9 cellular contexts compared by ENCODE assay signal in the genomic region with DNA sequence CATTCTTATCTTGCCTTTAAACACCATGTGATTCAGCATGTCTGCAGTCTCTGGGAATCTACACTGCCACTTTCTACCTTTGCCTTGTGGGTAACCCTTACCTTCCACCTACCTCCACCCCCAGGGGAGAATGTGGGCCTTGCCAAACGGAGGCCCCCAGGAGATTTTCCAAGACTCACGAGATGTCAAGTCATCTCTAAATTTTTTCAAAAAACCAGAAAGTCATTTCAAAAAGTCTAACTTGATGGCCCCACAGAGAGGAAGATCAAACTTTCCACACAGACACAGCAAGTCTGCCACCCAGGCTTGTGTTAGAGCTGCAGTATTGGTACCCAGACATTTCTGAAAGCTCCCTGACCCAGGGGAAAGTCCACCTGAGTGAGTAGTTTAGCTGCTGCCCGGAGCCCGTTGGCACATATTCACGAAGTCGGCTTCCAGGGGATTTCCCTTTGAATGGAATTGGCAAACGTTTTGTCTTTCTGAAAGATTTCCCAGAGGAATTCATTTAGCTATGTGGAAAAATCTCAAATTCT. TPM values are rescaled to one million over a fixed set of nuclear protein-coding genes. Genes with fewer than 3 reads are reported as not detected.
DNase-seq lines count a peak whose midpoint lies in the region; ATAC-seq and TF ChIP-seq lines count a peak whose summit lies in the region.
"Had no signal": no experiment of that assay in that cellular context is flagged by ENCODE, and none has a peak within 500 bp of the region (broad histone marks: within the 10 kb centered on the region; RNA-seq: fewer than 3 reads in every experiment).

No MANE protein-coding gene starts in this region.

- POLR2A ChIA-PET in activated CD8-positive, alpha-beta T cell treated with anti-CD3 and anti-CD28 coated beads for 36 hours (lab: Charles Lee) = interaction anchor here (1.0 to 16.4 kb wide), 3 partner anchors 13 to 129 kb away, joined by 4 to 222 read pairs (median 17); partner anchors contain the start of gene NFKBIA

- H3K36me3 Mint-ChIP-seq in activated CD8-positive, alpha-beta T cell treated with anti-CD3 and anti-CD28 coated beads for 36 hours (ENCODE audit: low read depth) = peaks cover 5% of the 10 kb centered on the region
- peaks cover 0 to 6% (median 0%) of the 10 kb centered on the region in 3 donors for H3K36me3 Mint-ChIP-seq in immature natural killer cell

- intact Hi-C loops in activated CD8-positive, alpha-beta T cell treated with anti-CD3 and anti-CD28 coated beads for 36 hours (cut with micrococcal nuclease) = no loop called here

- peak; percentile 32 for ATAC-seq in activated CD8-positive, alpha-beta T cell treated with anti-CD3 and anti-CD28 coated beads for 36 hours
- no peak for ATAC-seq in GM21447 (IDR thresholded peaks at IDR 0.05; ENCODE audit: unreplicated experiment)

- H3K27me3 Mint-ChIP-seq in activated CD8-positive, alpha-beta T cell treated with anti-CD3 and anti-CD28 coated beads for 36 hours = no peaks in the 10 kb centered on the region
- peaks cover 5 to 19% (median 13%) of the 10 kb centered on the region in 3 donors for H3K27me3 Mint-ChIP-seq in immature natural killer cell (ENCODE audit: low read depth in 3 of 3)

- H3K36me3 ChIP-seq in KOPT-K1 (ENCODE audit: insufficient read depth, low read length) = no peaks in the 10 kb centered on the region

- CTCF ChIA-PET in activated CD8-positive, alpha-beta T cell treated with anti-CD3 and anti-CD28 coated beads for 36 hours (lab: Charles Lee) = interaction anchor here (1.0 to 2.9 kb wide), 7 partner anchors 25 to 134 kb away, joined by 3 to 27 read pairs (median 11); partner anchors contain the start of gene NFKBIA

- no peaks in the 10 kb centered on the region for H3K9me3 Mint-ChIP-seq in activated CD8-positive, alpha-beta T cell treated with anti-CD3 and anti-CD28 coated beads for 36 hours
- no peaks in the 10 kb centered on the region for H3K9me3 Mint-ChIP-seq in immature natural killer cell
- H3K9me3 Mint-ChIP-seq: endodermal cell had no signal

- DNase-seq in activated CD8-positive, alpha-beta T cell treated with anti-CD3 and anti-CD28 coated beads for 36 hours = peak; percentile 74
- no peak for DNase-seq in immature natural killer cell
- DNase-seq in stimulated activated CD8-positive, alpha-beta memory T cell treated with anti-CD3 and anti-CD28 coated beads, Interleukin-4, amount 100 ng/mL, for 48 hours = peak; percentile 69
- no peak for DNase-seq in GDM1 (lab: John Stamatoyannopoulos, UW)
- DNase-seq in SW480 (ENCODE audit: low spot score) = no peak
- DNase-seq: endodermal cell, NCI-H526 had no signal

- peaks cover 56% of the 10 kb centered on the region for H3K4me1 Mint-ChIP-seq in activated CD8-positive, alpha-beta T cell treated with anti-CD3 and anti-CD28 coated beads for 36 hours (ENCODE audit: low read depth)
- peaks cover 58 to 63% of the 10 kb centered on the region in 2 donors for H3K4me1 Mint-ChIP-seq in immature natural killer cell

- peak overlapping the region; percentile 99 for H3K27ac ChIP-seq in KOPT-K1 (ENCODE audit: low read depth, low read length, poor library complexity, severe bottlenecking)

- no peaks in the 10 kb centered on the region for H3K9me3 ChIP-seq in KOPT-K1 (ENCODE audit: insufficient read depth, low read length, poor library complexity, severe bottlenecking)

- no peak for TF ChIP-seq CTCF in activated CD8-positive, alpha-beta T cell treated with anti-CD3 and anti-CD28 coated beads for 36 hours (IDR thresholded peaks at IDR 0.05)

- H3K27ac Mint-ChIP-seq in activated CD8-positive, alpha-beta T cell treated with anti-CD3 and anti-CD28 coated beads for 36 hours = peak overlapping the region; percentile 97
- peak overlapping the region; percentile 95 to 99 (median 96) for H3K27ac Mint-ChIP-seq in immature natural killer cell
- H3K27ac Mint-ChIP-seq: endodermal cell had no signal

- H3K4me3 Mint-ChIP-seq in activated CD8-positive, alpha-beta T cell treated with anti-CD3 and anti-CD28 coated beads for 36 hours = peak overlapping the region; percentile 41
- peak overlapping the region; percentile 36 to 73 (median 62) for H3K4me3 Mint-ChIP-seq in immature natural killer cell
- H3K4me3 Mint-ChIP-seq: endodermal cell had no signal

RNA-seq across cellular contexts. Expression of gene PSMA6, which starts 4.6 kb away (rescaled TPM):
- total RNA-seq in activated CD8-positive, alpha-beta T cell treated with anti-CD3 and anti-CD28 coated beads for 36 hours = 100 to 1,000 TPM; 361 to 393 TPM
- 100 to 1,000 TPM; 402 to 658 (median 537) TPM for polyA plus RNA-seq in immature natural killer cell

Comparison
In these comparisons a context has a peak if more than half of its experiments do, and no peak if none do; other contexts are left out.
1. DNase-seq: peak in activated CD8-positive, alpha-beta T cell treated with anti-CD3 and anti-CD28 coated beads for 36 hours (single experiment) and stimulated activated CD8-positive, alpha-beta memory T cell treated with anti-CD3 and anti-CD28 coated beads, Interleukin-4, amount 100 ng/mL, for 48 hours (single experiment); none in immature natural killer cell (0 of 3), GDM1 (single experiment) and SW480 (single experiment).